In the genomic region with DNA sequence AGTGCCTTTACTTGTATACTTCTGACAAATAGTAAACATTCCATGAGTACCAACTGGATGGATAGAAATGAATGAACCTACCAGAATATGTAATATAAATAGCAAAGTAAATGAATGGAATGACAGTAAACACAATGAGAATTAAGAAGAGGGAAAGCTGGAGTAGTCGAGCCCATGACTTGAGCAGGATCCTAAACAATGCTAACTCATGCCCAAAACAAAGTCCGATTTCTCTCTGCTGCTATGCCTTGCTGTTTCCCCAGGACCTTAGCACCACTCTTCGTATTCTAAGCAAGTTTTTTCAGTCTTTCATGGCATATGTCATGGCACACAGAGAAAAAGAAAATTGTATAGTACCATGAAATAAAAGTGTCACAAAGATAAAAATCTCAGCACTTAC, we compare ENCODE assay signal across 7 cellular contexts. TPM values are rescaled to one million over a fixed set of nuclear protein-coding genes. Genes with fewer than 3 reads are reported as not detected.
DNase-seq lines count a peak whose midpoint lies in the region; ATAC-seq and TF ChIP-seq lines count a peak whose summit lies in the region.

No MANE protein-coding gene starts in this region.

- in situ Hi-C loops in GM23248 (cut with MboI) = no loop called here

- H3K4me3 ChIP-seq in GM23248 (peak overlapping the region; percentile 89), epithelial cell of esophagus (ENCODE audit: low read length) (peak overlapping the region; percentile 79), rectal smooth muscle tissue (ENCODE audit: low read length) (peak overlapping the region; percentile 86)

- no peak overlapping the region for H2AFZ ChIP-seq in GM23248

- no peak for TF ChIP-seq CTCF in epithelial cell of esophagus (IDR thresholded peaks at IDR 0.05; ENCODE audit: insufficient read depth, low read depth, low read length, missing control alignments)

- peak overlapping the region; percentile 94 for H3K4me2 ChIP-seq in GM23248 (ENCODE audit: unreplicated experiment)

- no peaks in the 10 kb centered on the region for H4K20me1 ChIP-seq in GM23248 (ENCODE audit: insufficient read depth)

- H3K79me2 ChIP-seq in GM23248 (ENCODE audit: insufficient read depth) = peaks cover 40% of the 10 kb centered on the region

- H3K9ac ChIP-seq in GM23248 (peak overlapping the region; percentile 83; the same call in 1 of the 2 replicates), rectal smooth muscle tissue (ENCODE audit: low read length) (no peak overlapping the region)

- peaks cover 21% of the 10 kb centered on the region for H3K4me1 ChIP-seq in GM23248 (ENCODE audit: insufficient read depth)
- H3K4me1 ChIP-seq in rectal smooth muscle tissue (ENCODE audit: control insufficient read depth, insufficient read depth, low read length) = peaks cover 22% of the 10 kb centered on the region

- peaks cover 10% of the 10 kb centered on the region for H3K36me3 ChIP-seq in GM23248 (ENCODE audit: low read depth)
- no peaks in the 10 kb centered on the region for H3K36me3 ChIP-seq in rectal smooth muscle tissue (ENCODE audit: control insufficient read depth, insufficient read depth, low read length)

- DNase-seq in GM23248 = no peak
- DNase-seq in OCI-M1 (lab: John Stamatoyannopoulos, UW) = peak; percentile 19
- no peak for DNase-seq in epithelial cell of esophagus (ENCODE audit: low read depth)
- no peak for DNase-seq in NCI-H2171 (lab: John Stamatoyannopoulos, UW)
- DNase-seq in NCI-H748 (lab: John Stamatoyannopoulos, UW; ENCODE audit: unreplicated experiment) = no peak

- H3K9me3 ChIP-seq in GM23248 (ENCODE audit: low read depth) = no peaks in the 10 kb centered on the region

- no peaks in the 10 kb centered on the region for H3K9me2 ChIP-seq in GM23248 (ENCODE audit: insufficient read depth)

- H3K27ac ChIP-seq in GM23248 = no peak overlapping the region
- no peak overlapping the region for H3K27ac ChIP-seq in rectal smooth muscle tissue (ENCODE audit: low read depth, low read length)

- 83 to 84% methylated on average over 3 of the region's 3 CpGs for WGBS in GM23248 (ENCODE audit: low coverage in 1 of 2, low lambda C conversion rate in 2 of 2, missing lambda C conversion rate in 2 of 2), 2 experiments

- no peaks in the 10 kb centered on the region; the same call in 1 of the 2 replicates for H3F3A ChIP-seq in GM23248 (ENCODE audit: insufficient read depth)

- H3K27me3 ChIP-seq in GM23248 (replicated peaks; ENCODE audit: insufficient read depth) (no peaks in the 10 kb centered on the region), rectal smooth muscle tissue (ENCODE audit: control insufficient read depth, insufficient read depth, low read length) (no peaks in the 10 kb centered on the region)

- ATAC-seq in HG02885 (IDR thresholded peaks at IDR 0.05; ENCODE audit: poor library complexity, unreplicated experiment) = no peak

RNA-seq across cellular contexts. Expression of gene XPA, which starts 1.8 kb away (rescaled TPM):
- total RNA-seq in GM23248 (2014; rRNA removed; shearing (Covaris generic)) = 1.4 and 8.0 TPM in 2 replicates
- polyA plus RNA-seq in GM23248 (2016; fragmentation: Nextera tagmentation; extraction: Ambion mirVana) = 14.3 and 17.4 TPM in 2 replicates
